ENCODE assay signal across 7 cellular contexts in the genomic region with DNA sequence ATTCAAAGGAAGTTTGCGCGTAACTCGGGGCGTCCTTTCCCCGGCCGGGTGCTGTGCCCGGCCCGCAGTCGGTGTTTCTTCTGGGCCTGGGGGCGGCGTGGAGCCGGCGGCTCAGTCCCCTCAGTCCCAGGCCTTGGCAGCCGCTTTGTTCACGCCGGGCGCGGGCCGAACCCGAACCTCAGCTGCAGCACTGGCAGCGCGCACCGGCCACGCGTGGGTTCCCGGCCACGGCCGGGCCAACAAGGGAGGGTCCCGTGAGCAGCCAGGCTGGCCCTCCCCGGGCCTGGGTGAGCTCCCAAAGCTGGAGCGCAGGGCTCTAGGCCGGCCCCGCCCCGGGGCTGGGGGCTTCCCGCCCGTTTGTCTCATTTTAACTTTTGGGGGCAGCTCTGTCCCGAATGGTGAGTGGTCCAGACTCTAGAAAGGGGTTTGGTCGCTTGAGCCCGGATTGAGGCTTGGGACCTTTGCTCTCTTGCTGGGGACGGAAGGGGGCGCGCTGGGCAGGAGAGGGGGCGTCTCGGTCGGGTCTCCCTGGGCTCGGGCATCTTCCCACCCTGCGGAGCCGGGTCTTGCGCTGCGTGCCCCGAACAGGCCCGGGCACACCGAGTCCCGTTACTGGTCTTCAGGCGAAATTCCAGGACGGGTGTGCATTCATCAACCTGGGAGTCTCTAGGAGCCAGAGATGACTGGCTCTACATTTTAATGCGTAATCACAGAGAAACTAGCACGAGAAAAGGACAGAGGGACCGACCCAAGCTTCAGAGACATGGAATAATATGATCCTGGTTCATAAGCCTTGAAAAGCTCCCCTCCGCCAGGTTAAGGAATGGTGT.
DNase-seq lines count a peak whose midpoint lies in the region; ATAC-seq and TF ChIP-seq lines count a peak whose summit lies in the region.

No MANE protein-coding gene starts in this region.

- H3K9ac ChIP-seq in endocrine pancreas (ENCODE audit: control insufficient read depth, insufficient read depth, low read length) = peak overlapping the region; percentile 97

- H3K27ac ChIP-seq in SJCRH30 (peak overlapping the region; percentile 96), mesodermal cell (ENCODE audit: low read depth, low read length, severe bottlenecking) (peak overlapping the region; percentile 91), upper lobe of left lung (peak overlapping the region; percentile 77 to 93 (median 84))

- DNase-seq in SJCRH30 = peak in 1 of 2 experiments; percentile 49
- peak in 1 of 2 donors; percentile 90 for DNase-seq in upper lobe of left lung
- DNase-seq in pons (ENCODE audit: low spot score) = no peak

- TF ChIP-seq POLR2A in upper lobe of left lung (IDR thresholded peaks at IDR 0.05) = no peak

- TF ChIP-seq EP300 in upper lobe of left lung (IDR thresholded peaks at IDR 0.05) = no peak

- H3K9me3 ChIP-seq in SJCRH30 (replicated peaks) = no peaks in the 10 kb centered on the region
- no peaks in the 10 kb centered on the region for H3K9me3 ChIP-seq in endocrine pancreas (ENCODE audit: control insufficient read depth, low read length)
- no peaks in the 10 kb centered on the region for H3K9me3 ChIP-seq in mesodermal cell (ENCODE audit: control insufficient read depth, low read length)
- no peaks in the 10 kb centered on the region for H3K9me3 ChIP-seq in upper lobe of left lung

- peak; percentile 8 for ATAC-seq in GM19463 (IDR thresholded peaks at IDR 0.05; ENCODE audit: unreplicated experiment)
- peak; percentile 19 to 61 for ATAC-seq in upper lobe of left lung (ENCODE audit: low FRiP score in 2 of 2)
- no peak for ATAC-seq in GM18873 (IDR thresholded peaks at IDR 0.05; ENCODE audit: low FRiP score, unreplicated experiment)

- WGBS in mesodermal cell (ENCODE audit: insufficient coverage in 2 of 2), 2 experiments = 2% methylated on average over 47 to 57 of the region's 60 CpGs
- 14 to 18% methylated on average over 20 to 45 of the region's 60 CpGs for WGBS in upper lobe of left lung, 2 donors

- no peak for TF ChIP-seq CTCF in upper lobe of left lung (IDR thresholded peaks at IDR 0.05)

- peak overlapping the region; percentile 91 for H3K4me3 ChIP-seq in SJCRH30
- H3K4me3 ChIP-seq in endocrine pancreas (ENCODE audit: control insufficient read depth, insufficient read depth, low read length) = peak overlapping the region; percentile 93
- H3K4me3 ChIP-seq in mesodermal cell (ENCODE audit: extremely low read depth, insufficient read depth, low read length, poor library complexity, severe bottlenecking) = peak overlapping the region; percentile 86
- peak overlapping the region; percentile 59 to 85 (median 74) for H3K4me3 ChIP-seq in upper lobe of left lung

- H3K27me3 ChIP-seq in SJCRH30 (no peaks in the 10 kb centered on the region), endocrine pancreas (ENCODE audit: control insufficient read depth, insufficient read depth, low read length) (no peaks in the 10 kb centered on the region), upper lobe of left lung (peaks cover 0 to 13% (median 6%) of the 10 kb centered on the region in 4 donors)

- H3K4me1 ChIP-seq in SJCRH30 (peaks cover 5% of the 10 kb centered on the region; the same call in 1 of the 2 replicates), endocrine pancreas (ENCODE audit: control insufficient read depth, insufficient read depth, low read length) (no peaks in the 10 kb centered on the region), mesodermal cell (ENCODE audit: control insufficient read depth, insufficient read depth, low read length, poor library complexity, severe bottlenecking) (peaks cover 12% of the 10 kb centered on the region), upper lobe of left lung (peaks cover 0 to 19% (median 16%) of the 10 kb centered on the region in 4 donors)

- peaks cover 18% of the 10 kb centered on the region for H3K36me3 ChIP-seq in SJCRH30
- no peaks in the 10 kb centered on the region for H3K36me3 ChIP-seq in endocrine pancreas (ENCODE audit: control insufficient read depth, insufficient read depth, low read length)
- H3K36me3 ChIP-seq in mesodermal cell (ENCODE audit: control insufficient read depth, insufficient read depth, low read length) = peaks cover 30% of the 10 kb centered on the region
- H3K36me3 ChIP-seq in upper lobe of left lung = no peaks in the 10 kb centered on the region
